ENCODE assay signal across 37 cellular contexts in genomic region chr11:120106354-120106753, GRCh38. TPM values are rescaled to one million over a fixed set of nuclear protein-coding genes. Genes with fewer than 3 reads are reported as not detected.
"Had no signal": no experiment of that assay in that cellular context is flagged by ENCODE, and none has a peak within 500 bp of the region (broad histone marks: within the 10 kb centered on the region; RNA-seq: fewer than 3 reads in every experiment).

No MANE protein-coding gene starts in this region.

- H3K36me3 ChIP-seq: adrenal gland, cardiac muscle cell, colonic mucosa, gastroesophageal sphincter, heart right ventricle had no signal

- H3K27ac ChIP-seq: adrenal gland, body of pancreas, cardiac muscle cell, colonic mucosa, epithelial cell of prostate, esophagus squamous epithelium, gastroesophageal sphincter, heart right ventricle had no signal

- H3K27ac Mint-ChIP-seq: activated CD4-positive, alpha-beta memory T cell treated with anti-CD3 and anti-CD28 coated beads, Interleukin-2, amount 10 ng/mL, durations not matched to agents 7 days and 5 days; activated CD4-positive, alpha-beta T cell treated with anti-CD3 and anti-CD28 coated beads, Interleukin-2, amount 10 ng/mL, durations not matched to agents 7 days and 5 days; activated naive CD4-positive, alpha-beta T cell treated with anti-CD3 and anti-CD28 coated beads for 36 hours; activated naive CD4-positive, alpha-beta T cell treated with anti-CD3 and anti-CD28 coated beads, Interleukin-2, amount 50 U/mL, for 24 hours; activated naive CD8-positive, alpha-beta T cell treated with anti-CD3 and anti-CD28 coated beads for 36 hours; activated naive CD8-positive, alpha-beta T cell treated with anti-CD3 and anti-CD28 coated beads, Interleukin-2, amount 50 U/mL, for 24 hours; activated T-cell treated with anti-CD3 and anti-CD28 coated beads, Interleukin-2, amount 50 U/mL, for 24 hours; activated T-helper 17 cell treated with anti-CD3 and anti-CD28 coated beads, Interleukin-2, amount 50 U/mL, for 72 hours; T-cell; T-helper 1 cell treated with Interleukin-12 subunit alpha and Interleukin-12 subunit beta and Interleukin-4 antibody, amounts not matched to agents 30 μg/mL and 1 μg/mL, for 36 hours; T-helper 2 cell treated with Interferon-gamma antibody and Interleukin-4, amounts not matched to agents 5 μg/mL and 100 μg/mL, for 36 hours had no signal

- H3K9me3 ChIP-seq: adrenal gland, body of pancreas, colonic mucosa, esophagus squamous epithelium, gastroesophageal sphincter, heart right ventricle had no signal

- H3K9me3 Mint-ChIP-seq: activated CD4-positive, alpha-beta memory T cell treated with anti-CD3 and anti-CD28 coated beads, Interleukin-2, amount 10 ng/mL, durations not matched to agents 7 days and 5 days; activated CD4-positive, alpha-beta T cell treated with anti-CD3 and anti-CD28 coated beads, Interleukin-2, amount 10 ng/mL, durations not matched to agents 7 days and 5 days; activated naive CD4-positive, alpha-beta T cell treated with anti-CD3 and anti-CD28 coated beads for 36 hours; activated naive CD4-positive, alpha-beta T cell treated with anti-CD3 and anti-CD28 coated beads, Interleukin-2, amount 50 U/mL, for 24 hours; activated naive CD8-positive, alpha-beta T cell treated with anti-CD3 and anti-CD28 coated beads for 36 hours; activated naive CD8-positive, alpha-beta T cell treated with anti-CD3 and anti-CD28 coated beads, Interleukin-2, amount 50 U/mL, for 24 hours; activated T-cell treated with anti-CD3 and anti-CD28 coated beads, Interleukin-2, amount 50 U/mL, for 24 hours; activated T-helper 17 cell treated with anti-CD3 and anti-CD28 coated beads, Interleukin-2, amount 50 U/mL, for 72 hours; T-cell; T-helper 1 cell treated with Interleukin-12 subunit alpha and Interleukin-12 subunit beta and Interleukin-4 antibody, amounts not matched to agents 30 μg/mL and 1 μg/mL, for 36 hours; T-helper 2 cell treated with Interferon-gamma antibody and Interleukin-4, amounts not matched to agents 5 μg/mL and 100 μg/mL, for 36 hours had no signal

- H3K4me1 ChIP-seq: adrenal gland, body of pancreas, colonic mucosa, gastroesophageal sphincter, heart right ventricle had no signal

- H3K27me3 Mint-ChIP-seq: activated naive CD4-positive, alpha-beta T cell treated with anti-CD3 and anti-CD28 coated beads, Interleukin-2, amount 50 U/mL, for 24 hours had no signal

- H3K4me3 ChIP-seq: adrenal gland, body of pancreas, cardiac muscle cell, colonic mucosa, esophagus squamous epithelium, gastroesophageal sphincter, heart right ventricle had no signal

- DNase-seq: activated CD4-positive, alpha-beta memory T cell treated with anti-CD3 and anti-CD28 coated beads, Interleukin-2, amount 10 ng/mL, durations not matched to agents 7 days and 5 days; activated CD4-positive, alpha-beta T cell treated with anti-CD3 and anti-CD28 coated beads for 4 hours; activated CD4-positive, alpha-beta T cell treated with anti-CD3 and anti-CD28 coated beads, Interleukin-2, amount 10 ng/mL, durations not matched to agents 7 days and 5 days; activated CD4-positive, alpha-beta T cell treated with anti-CD3 and anti-CD28 coated beads, Interleukin-2, amount 50 U/mL, for 4 hours; activated CD4-positive, CD25-positive, alpha-beta regulatory T cell; activated CD4-positive, CD25-positive, alpha-beta regulatory T cell treated with anti-CD3 and anti-CD28 coated beads, Interleukin-2, amount 50 U/mL, for 72 hours; activated CD8-positive, alpha-beta memory T cell treated with anti-CD3 and anti-CD28 coated beads, Interleukin-2, amount 50 U/mL, for 48 hours; activated effector memory CD4-positive, alpha-beta T cell treated with Interleukin-2 at 50 U/mL for 16 hours; activated naive CD4-positive, alpha-beta T cell treated with anti-CD3 and anti-CD28 coated beads for 36 hours; activated naive CD8-positive, alpha-beta T cell treated with anti-CD3 and anti-CD28 coated beads for 36 hours; activated naive CD8-positive, alpha-beta T cell treated with anti-CD3 and anti-CD28 coated beads, Interleukin-2, amount 50 U/mL, for 24 hours; activated T-cell treated with anti-CD3 and anti-CD28 coated beads for 4 hours; activated T-cell treated with anti-CD3 and anti-CD28 coated beads, Interleukin-2, amount 50 U/mL, for 24 hours; adrenal gland; amygdala; aorta; body of pancreas; central memory CD4-positive, alpha-beta T cell; cerebellar nuclear complex; colonic mucosa; effector CD8-positive, alpha-beta T cell; esophagus squamous epithelium; foreskin melanocyte; heart right ventricle; T-cell; T1000 had no signal

- ATAC-seq: activated naive CD8-positive, alpha-beta T cell treated with anti-CD3 and anti-CD28 coated beads, Interleukin-2, amount 50 U/mL, for 24 hours; activated T-helper 17 cell treated with anti-CD3 and anti-CD28 coated beads, Interleukin-2, amount 50 U/mL, for 72 hours; body of pancreas; gastroesophageal sphincter; heart right ventricle; T-cell had no signal

- H3K4me3 Mint-ChIP-seq: activated CD4-positive, alpha-beta memory T cell treated with anti-CD3 and anti-CD28 coated beads, Interleukin-2, amount 10 ng/mL, durations not matched to agents 7 days and 5 days; activated CD4-positive, alpha-beta T cell treated with anti-CD3 and anti-CD28 coated beads, Interleukin-2, amount 10 ng/mL, durations not matched to agents 7 days and 5 days; activated naive CD4-positive, alpha-beta T cell treated with anti-CD3 and anti-CD28 coated beads for 36 hours; activated naive CD4-positive, alpha-beta T cell treated with anti-CD3 and anti-CD28 coated beads, Interleukin-2, amount 50 U/mL, for 24 hours; activated naive CD8-positive, alpha-beta T cell treated with anti-CD3 and anti-CD28 coated beads for 36 hours; activated naive CD8-positive, alpha-beta T cell treated with anti-CD3 and anti-CD28 coated beads, Interleukin-2, amount 50 U/mL, for 24 hours; activated T-cell treated with anti-CD3 and anti-CD28 coated beads, Interleukin-2, amount 50 U/mL, for 24 hours; activated T-helper 17 cell treated with anti-CD3 and anti-CD28 coated beads, Interleukin-2, amount 50 U/mL, for 72 hours; T-cell; T-helper 1 cell treated with Interleukin-12 subunit alpha and Interleukin-12 subunit beta and Interleukin-4 antibody, amounts not matched to agents 30 μg/mL and 1 μg/mL, for 36 hours; T-helper 2 cell treated with Interferon-gamma antibody and Interleukin-4, amounts not matched to agents 5 μg/mL and 100 μg/mL, for 36 hours had no signal

- H3K36me3 Mint-ChIP-seq: activated naive CD4-positive, alpha-beta T cell treated with anti-CD3 and anti-CD28 coated beads, Interleukin-2, amount 50 U/mL, for 24 hours; activated naive CD8-positive, alpha-beta T cell treated with anti-CD3 and anti-CD28 coated beads for 36 hours; T-cell had no signal

- H3K4me1 Mint-ChIP-seq: activated CD4-positive, alpha-beta memory T cell treated with anti-CD3 and anti-CD28 coated beads, Interleukin-2, amount 10 ng/mL, durations not matched to agents 7 days and 5 days; activated CD4-positive, alpha-beta T cell treated with anti-CD3 and anti-CD28 coated beads, Interleukin-2, amount 10 ng/mL, durations not matched to agents 7 days and 5 days; activated naive CD4-positive, alpha-beta T cell treated with anti-CD3 and anti-CD28 coated beads, Interleukin-2, amount 50 U/mL, for 24 hours; activated naive CD8-positive, alpha-beta T cell treated with anti-CD3 and anti-CD28 coated beads for 36 hours; activated naive CD8-positive, alpha-beta T cell treated with anti-CD3 and anti-CD28 coated beads, Interleukin-2, amount 50 U/mL, for 24 hours; activated T-helper 17 cell treated with anti-CD3 and anti-CD28 coated beads, Interleukin-2, amount 50 U/mL, for 72 hours; T-cell had no signal

- H3K27me3 ChIP-seq: body of pancreas, colonic mucosa had no signal

RNA-seq across cellular contexts. Expression of gene TRIM29, which starts 31.6 kb away (rescaled TPM):
- total RNA-seq: activated CD4-positive, alpha-beta memory T cell treated with anti-CD3 and anti-CD28 coated beads, Interleukin-2, amount 10 ng/mL, durations not matched to agents 7 days and 5 days; activated CD4-positive, alpha-beta T cell treated with anti-CD3 and anti-CD28 coated beads, Interleukin-2, amount 10 ng/mL, durations not matched to agents 7 days and 5 days; activated naive CD4-positive, alpha-beta T cell treated with anti-CD3 and anti-CD28 coated beads for 36 hours; activated naive CD8-positive, alpha-beta T cell treated with anti-CD3 and anti-CD28 coated beads for 36 hours; activated T-helper 17 cell treated with anti-CD3 and anti-CD28 coated beads, Interleukin-2, amount 50 U/mL, for 72 hours; cardiac muscle cell; dermis microvascular lymphatic vessel endothelial cell; endothelial cell of umbilical vein; fibroblast of lung; glomerular endothelial cell; T-cell had no signal
- polyA plus RNA-seq: cardiac muscle cell, endothelial cell of umbilical vein, fibroblast of lung had no signal
